ENCODE assay signal across 8 cellular contexts in genomic region chr5:128084228-128085167, GRCh38. TPM values are rescaled to one million over a fixed set of nuclear protein-coding genes. Genes with fewer than 3 reads are reported as not detected.
DNase-seq lines count a peak whose midpoint lies in the region; ATAC-seq and TF ChIP-seq lines count a peak whose summit lies in the region.

No MANE protein-coding gene starts in this region.

- peaks cover 35 to 51% of the 10 kb centered on the region in 2 donors for H3K4me1 Mint-ChIP-seq in effector memory CD8-positive, alpha-beta T cell (ENCODE audit: low read depth in 2 of 2)

- H3K36me3 ChIP-seq in HCT116 (ENCODE audit: control insufficient read depth in 1 of 2, insufficient read depth in 2 of 2, low read length in 2 of 2), result no peaks in the 10 kb centered on the region

- H3K9ac ChIP-seq in HCT116 (ENCODE audit: low read length), result peak overlapping the region; percentile 87

- peak overlapping the region; percentile 84 to 86 for H3K4me3 Mint-ChIP-seq in effector memory CD8-positive, alpha-beta T cell

- peak; percentile 9 for ATAC-seq in HCT116
- ATAC-seq in effector memory CD8-positive, alpha-beta T cell (replicated peaks), result no peak

- no peak for TF ChIP-seq POLR2A in HCT116 (IDR thresholded peaks at IDR 0.05; ENCODE audit: borderline replicate concordance, extremely low read depth, insufficient read depth, insufficient read length)

- no peaks in the 10 kb centered on the region for H3K9me3 ChIP-seq in HCT116 (ENCODE audit: control insufficient read depth in 1 of 2, insufficient read depth in 1 of 2, low read depth in 1 of 2, low read length in 2 of 2)

- H3K4me1 ChIP-seq in HCT116 (ENCODE audit: control insufficient read depth in 1 of 2, insufficient read depth in 2 of 2, low read length in 2 of 2), result peaks cover 14 to 25% of the 10 kb centered on the region in 2 experiments; a peak in 3 of 4 replicates

- no peaks in the 10 kb centered on the region for H3K27me3 ChIP-seq in HCT116 (ENCODE audit: insufficient read depth, low read length)

- H4K20me1 ChIP-seq in HCT116 (ENCODE audit: insufficient read depth), result peaks cover 5% of the 10 kb centered on the region; the same call in 1 of the 2 replicates

- peaks cover 29% of the 10 kb centered on the region for H3K36me3 Mint-ChIP-seq in effector memory CD8-positive, alpha-beta T cell (ENCODE audit: insufficient read depth)

- peak overlapping the region; percentile 97 for H3K27ac ChIP-seq in HCT116 (ENCODE audit: low read depth, low read length)

- POLR2A ChIA-PET in GM10248 (lab: Yijun Ruan, JAX), result interaction anchor here (0.7 kb wide), 1 partner anchor 8 kb away, joined by 4 read pairs; no protein-coding TSS in a partner anchor
- POLR2A ChIA-PET in HCT116 (lab: Charles Lee), result interaction anchor here (1.0 kb wide), 1 partner anchor 206 kb away, joined by 3 read pairs; no protein-coding TSS in a partner anchor

- TF ChIP-seq CTCF in GM10248 (IDR thresholded peaks at IDR 0.05; ENCODE audit: control extremely low read depth, extremely low read depth, low read depth, missing control alignments) (no peak), HCT116 (IDR thresholded peaks at IDR 0.05 in 2 of 3, conservative IDR thresholded peaks at IDR 0.05 in 1 of 3; ENCODE audit: borderline replicate concordance in 1 of 3, insufficient read depth in 1 of 3, low read depth in 2 of 3, low read length in 2 of 3) (no peak)

- H3K9me2 ChIP-seq in HCT116 (ENCODE audit: insufficient read depth), result no peaks in the 10 kb centered on the region

- H2AFZ ChIP-seq in HCT116 (ENCODE audit: low read depth, low read length, poor library complexity, severe bottlenecking), result no peak overlapping the region

- no peak for TF ChIP-seq RAD21 in HCT116 (IDR thresholded peaks at IDR 0.05; ENCODE audit: low read depth)

- intact Hi-C loops in HCT116 (cut with micrococcal nuclease), result loop anchor here (5.0 kb wide), 1 partner anchor 327 kb away; no protein-coding TSS in a partner anchor

- H3K79me2 ChIP-seq in HCT116 (ENCODE audit: insufficient read depth, low read length), result peaks cover 84% of the 10 kb centered on the region

- no TSS peak for BruUV-seq in HCT116 (replicated peaks; lab: Mats Ljungman, UMichigan)

- no peaks in the 10 kb centered on the region for H3K27me3 Mint-ChIP-seq in effector memory CD8-positive, alpha-beta T cell

- H3K4me2 ChIP-seq in HCT116 (ENCODE audit: low read length), result peak overlapping the region; percentile 92

- DNase-seq in GM10248 (ENCODE audit: extremely low spot score), result peak; percentile 52
- no peak for DNase-seq in HCT116 (ENCODE audit: low read depth, low spot score)
- peak; percentile 2 for DNase-seq in NCI-H1105 (lab: John Stamatoyannopoulos, UW)
- DNase-seq in activated CD8-positive, alpha-beta memory T cell treated with anti-CD3 and anti-CD28 coated beads for 24 hours, result peak; percentile 79
- DNase-seq in effector memory CD8-positive, alpha-beta T cell, result peak; percentile 25 to 34 (median 33)
- DNase-seq in mesenteric fat pad (ENCODE audit: low spot score), result peak; percentile 89
- DNase-seq in stimulated activated CD8-positive, alpha-beta memory T cell treated with anti-CD3 and anti-CD28 coated beads, Interleukin-2, amount 100 ng/mL, for 48 hours (ENCODE audit: low read depth in 2 of 2), result peak; percentile 18 to 26
- no peak for DNase-seq in inferior parietal cortex (ENCODE audit: extremely low spot score)

- no peaks in the 10 kb centered on the region for H3K9me3 Mint-ChIP-seq in effector memory CD8-positive, alpha-beta T cell

- peak overlapping the region; percentile 75 to 77 for H3K4me3 ChIP-seq in HCT116 (replicated peaks in 1 of 2; ENCODE audit: low read depth in 1 of 2, low read length in 2 of 2)

- H3K27ac Mint-ChIP-seq in effector memory CD8-positive, alpha-beta T cell, result peak overlapping the region; percentile 55 to 67

- RAD21 ChIA-PET in HCT116 (lab: Charles Lee; ENCODE audit: low non-redundant PET in 1 of 2, low total read pairs in 2 of 2, uncharacterized antibody in 2 of 2, unreplicated experiment in 2 of 2), result no interaction called here

- CTCF ChIA-PET in GM10248 (lab: Yijun Ruan, JAX), result interaction anchor here (1.2 to 2.9 kb wide), 7 partner anchors 9 to 206 kb away, joined by 3 to 9 read pairs (median 4); no protein-coding TSS in a partner anchor
- CTCF ChIA-PET in HCT116 (lab: Charles Lee), result interaction anchor here (1.0 kb wide), 1 partner anchor 207 kb away, joined by 3 read pairs; no protein-coding TSS in a partner anchor

TF ChIP-seq in HCT116, 20 proteins besides CTCF, POLR2A, EP300 and RAD21:
- TF ChIP-seq ZFX (IDR thresholded peaks at IDR 0.05) (peak; percentile 41; the same call in 1 of the 2 replicates), FOSL1 (IDR thresholded peaks at IDR 0.05; ENCODE audit: low read depth) (no peak), EGR1 (IDR thresholded peaks at IDR 0.05; ENCODE audit: low read depth) (peak; percentile 70)

RNA-seq across cellular contexts. Expression of gene SLC12A2, which starts 0.9 kb away (rescaled TPM):
- total RNA-seq in HCT116 (2021; ENCODE audit: unreplicated experiment) (41.2 TPM), mesenteric fat pad (14.0 TPM)
- 8.1 and 11.1 TPM in 2 replicates for polyA plus RNA-seq in HCT116 (2012)

Comparison
In these comparisons a context has a peak if more than half of its experiments do, and no peak if none do; other contexts are left out.
1. DNase-seq: peak in GM10248 (single experiment), NCI-H1105 (single experiment), activated CD8-positive, alpha-beta memory T cell treated with anti-CD3 and anti-CD28 coated beads for 24 hours (single experiment), effector memory CD8-positive, alpha-beta T cell (3 of 3), mesenteric fat pad (single experiment) and stimulated activated CD8-positive, alpha-beta memory T cell treated with anti-CD3 and anti-CD28 coated beads, Interleukin-2, amount 100 ng/mL, for 48 hours (2 of 2); none in HCT116 (single experiment) and inferior parietal cortex (single experiment).